ENCODE assay signal across 7 cellular contexts in genomic region chr12:66861157-66861750, GRCh38.
DNase-seq lines count a peak whose midpoint lies in the region; ATAC-seq and TF ChIP-seq lines count a peak whose summit lies in the region.

No MANE protein-coding gene starts in this region.

- no peak overlapping the region for H3K27ac Mint-ChIP-seq in mesothelial cell of epicardium

- no peaks in the 10 kb centered on the region for H3K27me3 Mint-ChIP-seq in mesothelial cell of epicardium (ENCODE audit: low read depth)

- TF ChIP-seq CTCF in GM12872 (IDR thresholded peaks at IDR 0.05; ENCODE audit: insufficient read depth, low read depth, low read length) = peak; percentile 80
- peak; percentile 85 for TF ChIP-seq CTCF in mesothelial cell of epicardium (IDR thresholded peaks at IDR 0.05; ENCODE audit: unreplicated experiment)

- DNase-seq in NCI-H2196 treated with DMSO at 0.1 percent for 48 hours (lab: John Stamatoyannopoulos, UW; ENCODE audit: unreplicated experiment) (peak; percentile 24), mesothelial cell of epicardium (ENCODE audit: low spot score in 2 of 2, unreplicated experiment in 2 of 2) (peak; percentile 27 to 78)
- DNase-seq in activated CD4-positive, alpha-beta T cell treated with anti-CD3 and anti-CD28 coated beads, Interleukin-2, amount 50 U/mL, for 48 hours = peak; percentile 70 to 74
- peak; percentile 51 for DNase-seq in effector CD8-positive, alpha-beta T cell (lab: John Stamatoyannopoulos, UW)
- DNase-seq in stimulated activated CD8-positive, alpha-beta memory T cell treated with anti-CD3 and anti-CD28 coated beads, Interleukin-2, amount 100 ng/mL, for 1 hour (ENCODE audit: low read depth in 2 of 2) = peak; percentile 31 to 46

- H3K9me3 Mint-ChIP-seq in mesothelial cell of epicardium = no peaks in the 10 kb centered on the region

- H3K4me1 Mint-ChIP-seq in mesothelial cell of epicardium = peaks cover 31% of the 10 kb centered on the region

- peak; percentile 58 for ATAC-seq in HG02870 (IDR thresholded peaks at IDR 0.05; ENCODE audit: unreplicated experiment)

- no peak overlapping the region for H3K4me3 Mint-ChIP-seq in mesothelial cell of epicardium

- no peaks in the 10 kb centered on the region for H3K36me3 Mint-ChIP-seq in mesothelial cell of epicardium

Comparison
In these comparisons a context has a peak if more than half of its experiments do, and no peak if none do; other contexts are left out.
1. Peak in every context shown above with its lines: DNase-seq and ATAC-seq.